In genomic region chr14:74921053-74921620, GRCh38 we compare ENCODE assay signal across 31 cellular contexts. TPM values are rescaled to one million over a fixed set of nuclear protein-coding genes. Genes with fewer than 3 reads are reported as not detected.
"Had no signal": no experiment of that assay in that cellular context is flagged by ENCODE, and none has a peak within 500 bp of the region (broad histone marks: within the 10 kb centered on the region; RNA-seq: fewer than 3 reads in every experiment).

No MANE protein-coding gene starts in this region.

- DNase-seq: hypothalamus; immature natural killer cell; left ventricle myocardium inferior; mesendoderm; naive B cell; natural killer cell; nephron progenitor cell; retina; small intestine; spleen; stimulated activated CD4-positive, alpha-beta T cell treated with anti-CD3 and anti-CD28 coated beads, Interleukin-4, amount 100 ng/mL, for 24 hours; stimulated activated naive CD4-positive, alpha-beta T cell; trophoblast cell; upper lobe of right lung; uterus had no signal

- FAIRE-seq: islet of Langerhans, pancreas, small intestine had no signal

- H3K4me3 ChIP-seq: lung, pancreas, prostate gland, spleen, suprapubic skin, thoracic aorta, tibial artery, upper lobe of right lung, uterus had no signal

- H3K27ac ChIP-seq: left ventricle myocardium inferior, pancreas, prostate gland, spleen, suprapubic skin, thoracic aorta, tibial artery, upper lobe of right lung, uterus had no signal

- ATAC-seq: natural killer cell; pancreas; right cardiac atrium; sciatic nerve; stimulated activated effector memory CD8-positive, alpha-beta T cell treated with anti-CD3 and anti-CD28 coated beads, Interleukin-12 subunit alpha, Interleukin-12 subunit beta, amount 100 ng/mL, for 72 hours; upper lobe of right lung had no signal

- H3K36me3 ChIP-seq: left ventricle myocardium inferior, pancreas, prostate gland, spleen, suprapubic skin, thoracic aorta, upper lobe of right lung, uterus had no signal

- H3K4me3 Mint-ChIP-seq: immature natural killer cell, mesothelial cell of epicardium, natural killer cell had no signal

- H3K9me3 ChIP-seq: left ventricle myocardium inferior, pancreas, prostate gland, spleen, suprapubic skin, thoracic aorta, tibial artery, upper lobe of right lung, uterus had no signal

- H3K4me1 Mint-ChIP-seq: mesothelial cell of epicardium; stimulated activated effector memory CD8-positive, alpha-beta T cell treated with anti-CD3 and anti-CD28 coated beads, Interleukin-12 subunit alpha, Interleukin-12 subunit beta, amount 100 ng/mL, for 72 hours had no signal

- H3K27me3 ChIP-seq: pancreas, suprapubic skin, tibial artery, upper lobe of right lung, uterus had no signal

- H3K27ac Mint-ChIP-seq: mesothelial cell of epicardium; naive B cell; natural killer cell; nephron progenitor cell; stimulated activated effector memory CD8-positive, alpha-beta T cell treated with anti-CD3 and anti-CD28 coated beads, Interleukin-12 subunit alpha, Interleukin-12 subunit beta, amount 100 ng/mL, for 72 hours had no signal

- H3K27me3 Mint-ChIP-seq: stimulated activated naive CD8-positive, alpha-beta T cell treated with anti-CD3 and anti-CD28 coated beads, Interleukin-15, Interleukin-2, amounts not matched to agents 100 ng/mL and 50 ng/mL, for 24 hours had no signal

- H3K9me3 Mint-ChIP-seq: mesothelial cell of epicardium; natural killer cell; nephron progenitor cell; stimulated activated effector memory CD8-positive, alpha-beta T cell treated with anti-CD3 and anti-CD28 coated beads, Interleukin-12 subunit alpha, Interleukin-12 subunit beta, amount 100 ng/mL, for 72 hours; stimulated activated naive CD8-positive, alpha-beta T cell treated with anti-CD3 and anti-CD28 coated beads, Interleukin-15, Interleukin-2, amounts not matched to agents 100 ng/mL and 50 ng/mL, for 24 hours had no signal

- H3K36me3 Mint-ChIP-seq: immature natural killer cell; mesothelial cell of epicardium; naive B cell; natural killer cell; stimulated activated effector memory CD8-positive, alpha-beta T cell treated with anti-CD3 and anti-CD28 coated beads, Interleukin-12 subunit alpha, Interleukin-12 subunit beta, amount 100 ng/mL, for 72 hours had no signal

RNA-seq across cellular contexts. Expression of gene PGF, which starts 34.3 kb away (rescaled TPM):
- total RNA-seq: mononuclear cell had no signal

RNA-seq across cellular contexts. Expression of gene PROX2, which starts 45.2 kb away (rescaled TPM):
- total RNA-seq: kidney epithelial cell, left ventricle myocardium inferior, mesothelial cell of epicardium, omental fat pad, pancreas, prostate gland, right cardiac atrium, sciatic nerve, subcutaneous adipose tissue, thoracic aorta, upper lobe of right lung, uterus had no signal
- polyA plus RNA-seq: pancreas, right cardiac atrium, small intestine had no signal
